ENCODE assay signal across 9 cellular contexts in genomic region chr5:107381189-107381856, GRCh38.
DNase-seq lines count a peak whose midpoint lies in the region; ATAC-seq and TF ChIP-seq lines count a peak whose summit lies in the region.
"Had no signal": no experiment of that assay in that cellular context is flagged by ENCODE, and none has a peak within 500 bp of the region (broad histone marks: within the 10 kb centered on the region; RNA-seq: fewer than 3 reads in every experiment).

No MANE protein-coding gene starts in this region.

- ATAC-seq in GM23338 (no peak), GM21528 (IDR thresholded peaks at IDR 0.05; ENCODE audit: low FRiP score, unreplicated experiment) (no peak)

- peaks cover 38% of the 10 kb centered on the region for H3K4me1 Mint-ChIP-seq in GM23338
- no peaks in the 10 kb centered on the region for H3K4me1 Mint-ChIP-seq in activated T-cell treated with anti-CD3 and anti-CD28 coated beads, Interleukin-2, amount 50 U/mL, for 24 hours (ENCODE audit: low read depth)
- H3K4me1 Mint-ChIP-seq: activated naive CD4-positive, alpha-beta T cell treated with anti-CD3 and anti-CD28 coated beads, Interleukin-2, amount 50 U/mL, for 24 hours had no signal

- H2AFZ ChIP-seq in GM23338: no peak overlapping the region

- H3K27ac ChIP-seq in GM23338 (ENCODE audit: low read depth): 0 out of 2 replicates have a peak overlapping the region, but pooled peaks have one; percentile 41
- H3K27ac ChIP-seq in cingulate gyrus (ENCODE audit: low read depth, low read length): peak overlapping the region; percentile 15

- no peak overlapping the region for H3K4me2 ChIP-seq in GM23338

- no peaks in the 10 kb centered on the region for H3K27me3 ChIP-seq in GM23338 (ENCODE audit: insufficient read depth)

- H3K4me3 Mint-ChIP-seq in GM23338: no peak overlapping the region
- H3K4me3 Mint-ChIP-seq in activated T-cell treated with anti-CD3 and anti-CD28 coated beads, Interleukin-2, amount 50 U/mL, for 24 hours: no peak overlapping the region
- H3K4me3 Mint-ChIP-seq: activated B cell treated with CpG ODN at 0.5 μM for 24 hours; activated naive CD4-positive, alpha-beta T cell treated with anti-CD3 and anti-CD28 coated beads, Interleukin-2, amount 50 U/mL, for 24 hours had no signal

- peaks cover 19% of the 10 kb centered on the region for H3K4me1 ChIP-seq in GM23338 (ENCODE audit: insufficient read depth)

- H3F3A ChIP-seq in GM23338 (replicated peaks; ENCODE audit: low read depth): no peaks in the 10 kb centered on the region

- H3K27me3 Mint-ChIP-seq in GM23338 (ENCODE audit: insufficient read depth, low read depth, poor library complexity): peaks cover 2% of the 10 kb centered on the region
- H3K27me3 Mint-ChIP-seq in activated T-cell treated with anti-CD3 and anti-CD28 coated beads, Interleukin-2, amount 50 U/mL, for 24 hours: peaks cover 3% of the 10 kb centered on the region
- H3K27me3 Mint-ChIP-seq: activated B cell treated with CpG ODN at 0.5 μM for 24 hours; activated naive CD4-positive, alpha-beta T cell treated with anti-CD3 and anti-CD28 coated beads, Interleukin-2, amount 50 U/mL, for 24 hours had no signal

- TF ChIP-seq CTCF in GM23338 (conservative IDR thresholded peaks at IDR 0.05; ENCODE audit: low read depth in 2 of 2): no peak

- no peaks in the 10 kb centered on the region for H3K79me2 ChIP-seq in GM23338 (replicated peaks; ENCODE audit: insufficient read depth)

- no peaks in the 10 kb centered on the region for H3K9me2 ChIP-seq in GM23338 (ENCODE audit: insufficient read depth)

- DNase-seq in GM23338 (ENCODE audit: low spot score) (no peak), NCI-H748 (lab: John Stamatoyannopoulos, UW; ENCODE audit: unreplicated experiment) (peak; percentile 72), renal cortical epithelial cell (ENCODE audit: low read depth) (peak; percentile 79), NCI-H1436 treated with DMSO at 0.1 percent for 48 hours (lab: John Stamatoyannopoulos, UW) (no peak)
- DNase-seq in activated T-cell treated with anti-CD3 and anti-CD28 coated beads, Interleukin-2, amount 50 U/mL, for 24 hours: no peak
- DNase-seq: activated B cell treated with CpG ODN at 0.5 μM for 24 hours had no signal

- no peaks in the 10 kb centered on the region for H3K36me3 ChIP-seq in GM23338 (ENCODE audit: insufficient read depth)

- no peaks in the 10 kb centered on the region for H3K9me3 Mint-ChIP-seq in GM23338
- H3K9me3 Mint-ChIP-seq in activated T-cell treated with anti-CD3 and anti-CD28 coated beads, Interleukin-2, amount 50 U/mL, for 24 hours: no peaks in the 10 kb centered on the region
- H3K9me3 Mint-ChIP-seq: activated B cell treated with CpG ODN at 0.5 μM for 24 hours; activated naive CD4-positive, alpha-beta T cell treated with anti-CD3 and anti-CD28 coated beads, Interleukin-2, amount 50 U/mL, for 24 hours had no signal

- H3K36me3 Mint-ChIP-seq in GM23338 (ENCODE audit: low read depth): no peaks in the 10 kb centered on the region
- no peaks in the 10 kb centered on the region for H3K36me3 Mint-ChIP-seq in activated T-cell treated with anti-CD3 and anti-CD28 coated beads, Interleukin-2, amount 50 U/mL, for 24 hours (ENCODE audit: low read depth)
- H3K36me3 Mint-ChIP-seq: activated naive CD4-positive, alpha-beta T cell treated with anti-CD3 and anti-CD28 coated beads, Interleukin-2, amount 50 U/mL, for 24 hours had no signal

- no peaks in the 10 kb centered on the region; the same call in 1 of the 2 replicates for H4K20me1 ChIP-seq in GM23338 (replicated peaks; ENCODE audit: insufficient read depth)

- no peak overlapping the region; the same call in 1 of the 2 replicates for H3K27ac Mint-ChIP-seq in GM23338
- H3K27ac Mint-ChIP-seq in activated T-cell treated with anti-CD3 and anti-CD28 coated beads, Interleukin-2, amount 50 U/mL, for 24 hours: no peak overlapping the region
- H3K27ac Mint-ChIP-seq: activated B cell treated with CpG ODN at 0.5 μM for 24 hours; activated naive CD4-positive, alpha-beta T cell treated with anti-CD3 and anti-CD28 coated beads, Interleukin-2, amount 50 U/mL, for 24 hours had no signal

- no peak overlapping the region for H3K4me3 ChIP-seq in GM23338

TF ChIP-seq in GM23338, 12 proteins besides CTCF, POLR2A, EP300 and RAD21 (continues in another document):
- no peak for TF ChIP-seq STAT1 (IDR thresholded peaks at IDR 0.05; ENCODE audit: unreplicated experiment)
- no peak for TF ChIP-seq EZH2phosphoT487 (IDR thresholded peaks at IDR 0.05; ENCODE audit: unreplicated experiment)
- TF ChIP-seq CREB1 (CRISPR knock-in tag; IDR thresholded peaks at IDR 0.05; ENCODE audit: low read depth): no peak
- no peak for TF ChIP-seq JUNB (IDR thresholded peaks at IDR 0.05; ENCODE audit: unreplicated experiment)
- TF ChIP-seq POLR2AphosphoS5 (IDR thresholded peaks at IDR 0.05; ENCODE audit: low read depth): no peak
- TF ChIP-seq ZNF114 (CRISPR knock-in tag; IDR thresholded peaks at IDR 0.05): no peak
- TF ChIP-seq ZNF462 (CRISPR knock-in tag; IDR thresholded peaks at IDR 0.05): no peak

Comparison
In these comparisons a context has a peak if more than half of its experiments do, and no peak if none do; other contexts are left out.
1. DNase-seq: peak in NCI-H748 (single experiment) and renal cortical epithelial cell (single experiment); none in GM23338 (single experiment), NCI-H1436 treated with DMSO at 0.1 percent for 48 hours (single experiment) and activated T-cell treated with anti-CD3 and anti-CD28 coated beads, Interleukin-2, amount 50 U/mL, for 24 hours (single experiment).